8 cellular contexts compared by ENCODE assay signal in genomic region chr16:87868254-87869029, GRCh38. TPM values are rescaled to one million over a fixed set of nuclear protein-coding genes. Genes with fewer than 3 reads are reported as not detected.
A peak's percentile ranks its signal among the peaks of the same experiment; 100 is the strongest.
DNase-seq lines count a peak whose midpoint lies in the region; ATAC-seq and TF ChIP-seq lines count a peak whose summit lies in the region.
"Not testable (repeated sequence)": the region's sequence is repeated elsewhere in the genome, so short reads cannot be mapped to it uniquely, and the experiment has no call there.

No MANE protein-coding gene starts in this region.

- not testable (repeated sequence) for H3K9me3 Mint-ChIP-seq in CD4-positive, CD25-positive, alpha-beta regulatory T cell; activated naive CD4-positive, alpha-beta T cell treated with anti-CD3 and anti-CD28 coated beads, Interleukin-2, amount 50 U/mL, for 24 hours

- not testable (repeated sequence) for H3K36me3 ChIP-seq in CD4-positive, CD25-positive, alpha-beta regulatory T cell (ENCODE audit: control insufficient read depth, insufficient read depth, low read length); muscle layer of duodenum (ENCODE audit: control insufficient read depth in 1 of 2, insufficient read depth in 2 of 2, low read length in 2 of 2)

- peaks cover 37% of the 10 kb centered on the region for H3K4me1 ChIP-seq in CD4-positive, CD25-positive, alpha-beta regulatory T cell (ENCODE audit: control insufficient read depth, insufficient read depth, low read length, poor library complexity, severe bottlenecking)
- not testable (repeated sequence) for H3K4me1 ChIP-seq in muscle layer of duodenum (ENCODE audit: control insufficient read depth in 1 of 2, insufficient read depth in 2 of 2, low read length in 2 of 2)

- H3K36me3 Mint-ChIP-seq in CD4-positive, CD25-positive, alpha-beta regulatory T cell, result not testable (repeated sequence)
- peaks cover 28% of the 10 kb centered on the region for H3K36me3 Mint-ChIP-seq in activated naive CD4-positive, alpha-beta T cell treated with anti-CD3 and anti-CD28 coated beads, Interleukin-2, amount 50 U/mL, for 24 hours

- not testable (repeated sequence) for TF ChIP-seq CTCF in fibroblast of mammary gland (conservative IDR thresholded peaks at IDR 0.05; ENCODE audit: control insufficient read depth, insufficient read depth, low read depth, low read length)

- H3K27me3 ChIP-seq in CD4-positive, CD25-positive, alpha-beta regulatory T cell (ENCODE audit: control insufficient read depth, insufficient read depth, low read length); muscle layer of duodenum (ENCODE audit: low read depth, low read length): not testable (repeated sequence)

- peak overlapping the region; percentile 76 for H3K27ac ChIP-seq in CD4-positive, CD25-positive, alpha-beta regulatory T cell (ENCODE audit: insufficient read depth, low read length, poor library complexity, severe bottlenecking)
- H3K27ac ChIP-seq in muscle layer of duodenum (ENCODE audit: low read length), result not testable (repeated sequence)

- H3K4me3 Mint-ChIP-seq in CD4-positive, CD25-positive, alpha-beta regulatory T cell, result peak overlapping the region; percentile 92 to 97 (median 96)
- peak overlapping the region; percentile 99 for H3K4me3 Mint-ChIP-seq in activated naive CD4-positive, alpha-beta T cell treated with anti-CD3 and anti-CD28 coated beads, Interleukin-2, amount 50 U/mL, for 24 hours

- peaks cover 6 to 56% (median 31%) of the 10 kb centered on the region in 4 donors for H3K4me1 Mint-ChIP-seq in CD4-positive, CD25-positive, alpha-beta regulatory T cell
- peaks cover 46% of the 10 kb centered on the region for H3K4me1 Mint-ChIP-seq in activated naive CD4-positive, alpha-beta T cell treated with anti-CD3 and anti-CD28 coated beads, Interleukin-2, amount 50 U/mL, for 24 hours

- peak overlapping the region; percentile 77 for H3K4me3 ChIP-seq in CD4-positive, CD25-positive, alpha-beta regulatory T cell (ENCODE audit: low read depth, low read length)
- H3K4me3 ChIP-seq in fibroblast of mammary gland (ENCODE audit: control insufficient read depth, low read depth, low read length) (peak overlapping the region; percentile 60), muscle layer of duodenum (ENCODE audit: low read depth in 1 of 2, low read length in 2 of 2) (peak overlapping the region; percentile 56 to 69)

- ATAC-seq in CD4-positive, CD25-positive, alpha-beta regulatory T cell (ENCODE audit: low read depth in 2 of 2), result peak; percentile 68 to 71
- peak; percentile 5 for ATAC-seq in GM21717 (IDR thresholded peaks at IDR 0.05; ENCODE audit: unreplicated experiment)

- peak overlapping the region; percentile 95 to 96 (median 96) for H3K27ac Mint-ChIP-seq in CD4-positive, CD25-positive, alpha-beta regulatory T cell
- H3K27ac Mint-ChIP-seq in activated naive CD4-positive, alpha-beta T cell treated with anti-CD3 and anti-CD28 coated beads, Interleukin-2, amount 50 U/mL, for 24 hours, result peak overlapping the region; percentile 100

- in situ Hi-C loops in KBM-7 (cut with MboI; ENCODE audit: low pct_unique_long_range_greater_than_20kb, low sequenced_read_pairs), result not testable (repeated sequence)

- peak; percentile 58 to 85 (median 78) for DNase-seq in CD4-positive, CD25-positive, alpha-beta regulatory T cell
- DNase-seq in KBM-7 (peak; percentile 60), T follicular helper cell (ENCODE audit: low read depth) (peak; percentile 58), fibroblast of mammary gland (ENCODE audit: low read depth) (peak; percentile 96)
- peak; percentile 58 to 70 (median 60) for DNase-seq in stimulated activated CD4-positive, alpha-beta T cell treated with anti-CD3 and anti-CD28 coated beads, TNF-alpha, amount 100 ng/mL, for 48 hours (ENCODE audit: low read depth in 3 of 3)

- H3K27me3 Mint-ChIP-seq in CD4-positive, CD25-positive, alpha-beta regulatory T cell; activated naive CD4-positive, alpha-beta T cell treated with anti-CD3 and anti-CD28 coated beads, Interleukin-2, amount 50 U/mL, for 24 hours: not testable (repeated sequence)

- H3K9me3 ChIP-seq in CD4-positive, CD25-positive, alpha-beta regulatory T cell (ENCODE audit: control insufficient read depth in 2 of 2, low read length in 2 of 2); muscle layer of duodenum (ENCODE audit: control insufficient read depth in 1 of 2, low read length in 2 of 2): not testable (repeated sequence)

RNA-seq across cellular contexts. Expression of gene SLC7A5, which starts 0.9 kb away (rescaled TPM):
- 111 TPM for total RNA-seq in CD4-positive, CD25-positive, alpha-beta regulatory T cell
- polyA plus RNA-seq in CD4-positive, CD25-positive, alpha-beta regulatory T cell, result 10 to 100 TPM; 10.3 to 13.3 (median 11.9) TPM
